Comparison of ENCODE assay signal across 8 cellular contexts in genomic region chr1:230797376-230798186, GRCh38. TPM values are rescaled to one million over a fixed set of nuclear protein-coding genes. Genes with fewer than 3 reads are reported as not detected.
A peak's percentile ranks its signal among the peaks of the same experiment; 100 is the strongest.
DNase-seq lines count a peak whose midpoint lies in the region; ATAC-seq, FAIRE-seq and TF ChIP-seq lines count a peak whose summit lies in the region.

No MANE protein-coding gene starts in this region.

- no peak for TF ChIP-seq POLR2A in A549 (IDR thresholded peaks at IDR 0.05; ENCODE audit: low read length)
- TF ChIP-seq POLR2A in lower leg skin (IDR thresholded peaks at IDR 0.05) = no peak
- TF ChIP-seq POLR2A in vagina (IDR thresholded peaks at IDR 0.05) = no peak

- peak; percentile 81 to 87 for TF ChIP-seq RAD21 in A549 (conservative IDR thresholded peaks at IDR 0.05 in 1 of 2, IDR thresholded peaks at IDR 0.05 in 1 of 2)

- H3K4me1 ChIP-seq in A549 (no peaks in the 10 kb centered on the region), vagina (no peaks in the 10 kb centered on the region)

- CTCF ChIA-PET in A549 (lab: Yijun Ruan, JAX) = interaction anchor here (0.6 to 5.4 kb wide), 30 partner anchors 11 to 444 kb away, joined by 3 to 65 read pairs (median 5); no protein-coding TSS in a partner anchor

- TF ChIP-seq EP300 in A549 (IDR thresholded peaks at IDR 0.05) = no peak

- intact Hi-C loops in lower leg skin (cut with DNase I; ENCODE audit: low total_unique reads) (loop anchor here (10.0 kb wide), 1 partner anchor 117 kb away; no protein-coding TSS in a partner anchor), vagina (cut with DNase I) (loop anchor here (5.0 to 10.0 kb wide), 2 partner anchors 117 to 410 kb away; no protein-coding TSS in a partner anchor)

- DNase-seq in A549 (ENCODE audit: low read depth in 1 of 2, low spot score in 1 of 2) (peak; percentile 49 to 64), GM12865 (ENCODE audit: low read depth) (peak; percentile 22), NCI-H82 (lab: John Stamatoyannopoulos, UW) (peak; percentile 83), dedifferentiated amniotic fluid mesenchymal stem cell (ENCODE audit: extremely low spot score) (peak; percentile 80), lower leg skin (ENCODE audit: low spot score in 2 of 2) (peak; percentile 47 to 85), vagina (ENCODE audit: extremely low spot score in 2 of 2) (peak; percentile 40 to 82)
- DNase-seq in stimulated activated naive CD4-positive, alpha-beta T cell treated with Interleukin-2 at 50 U/mL for 16 hours (lab: John Stamatoyannopoulos, UW) = no peak
- no peak for DNase-seq in central memory CD4-positive, alpha-beta T cell

- H3K4me3 ChIP-seq in A549 (no peak overlapping the region), GM12865 (ENCODE audit: low read depth, low read length) (no peak overlapping the region), lower leg skin (ENCODE audit: low read depth, poor library complexity, severe bottlenecking) (no peak overlapping the region), vagina (no peak overlapping the region)

- TF ChIP-seq CTCF in A549 (IDR thresholded peaks at IDR 0.05) (peak; percentile 81), GM12865 (IDR thresholded peaks at IDR 0.05; ENCODE audit: insufficient read depth, low read depth, low read length, missing control alignments) (peak; percentile 20), lower leg skin (IDR thresholded peaks at IDR 0.05) (peak in 1 of 3 donors; percentile 67), vagina (IDR thresholded peaks at IDR 0.05) (peak; percentile 53 to 70 (median 68))

- ATAC-seq in A549 = peak; percentile 91 to 95

- whole genome bisulfite sequencing in A549 (ENCODE audit: missing lambda C conversion rate) = 40% methylated on average over 18 of the region's 18 CpGs
- WGBS in lower leg skin, 2 donors = 54 to 56% methylated on average over 18 of the region's 18 CpGs

- POLR2A ChIA-PET in A549 (lab: Yijun Ruan, JAX) = no interaction called here

- no peak overlapping the region for H3K4me2 ChIP-seq in A549

- H3K9me3 ChIP-seq in A549 (no peaks in the 10 kb centered on the region), vagina (no peaks in the 10 kb centered on the region)

- H3K27me3 ChIP-seq in vagina = no peaks in the 10 kb centered on the region

- H3K27ac ChIP-seq in A549 (no peak overlapping the region), vagina (no peak overlapping the region)

- no peak for FAIRE-seq in A549 (lab: Jason Lieb, UNC)

- no peaks in the 10 kb centered on the region for H3K36me3 ChIP-seq in vagina

TF ChIP-seq in A549, 52 proteins besides CTCF, POLR2A, EP300 and RAD21:
- no peak for TF ChIP-seq CBX8 (IDR thresholded peaks at IDR 0.05)
- 0 out of 2 replicates have a peak, but pooled peaks have one; percentile 33 for TF ChIP-seq ESRRA (IDR thresholded peaks at IDR 0.05; ENCODE audit: borderline replicate concordance, low read length)
- TF ChIP-seq SMC3 (IDR thresholded peaks at IDR 0.05) = peak; percentile 89
- TF ChIP-seq TP53 (CRISPR knock-in tag; IDR thresholded peaks at IDR 0.05) = no peak

RNA-seq across cellular contexts. Expression of gene CAPN9, which starts 50.4 kb away (rescaled TPM):
- polyA plus RNA-seq in A549 (2011; rRNA removed) = not detected in 2 replicates
- polyA plus RNA-seq in A549 (2012; cell fraction: cytosol; rRNA removed) = not detected in 2 replicates
- polyA plus RNA-seq in A549 (2012; cell fraction: nucleus; rRNA removed) = not detected in 2 replicates
- polyA plus RNA-seq in A549 (2017; fragmentation: RNase III; extraction: RNeasy Plus Mini Kit Qiagen cat#74134 plus additional on column Dnase treatment) = not detected in 3 replicates
- 0.17 TPM in 1 of 2 replicates, not detected in the other for polyA minus RNA-seq in A549 (2011; rRNA and poly(A)+ RNA removed)
- total RNA-seq in lower leg skin = 1 to 10 TPM in 1 of 4 donors, under 1 TPM in 3; 0.11 to 1.1 (median 0.27) TPM
- not detected for total RNA-seq in vagina

Comparison
In these comparisons a context has a peak if more than half of its experiments do, and no peak if none do; other contexts are left out.
1. DNase-seq: peak in A549 (2 of 2), GM12865 (single experiment), NCI-H82 (single experiment), dedifferentiated amniotic fluid mesenchymal stem cell (single experiment), lower leg skin (2 of 2) and vagina (2 of 2); none in stimulated activated naive CD4-positive, alpha-beta T cell treated with Interleukin-2 at 50 U/mL for 16 hours (single experiment) and central memory CD4-positive, alpha-beta T cell (single experiment).